16 cellular contexts compared by ENCODE assay signal in the genomic region with DNA sequence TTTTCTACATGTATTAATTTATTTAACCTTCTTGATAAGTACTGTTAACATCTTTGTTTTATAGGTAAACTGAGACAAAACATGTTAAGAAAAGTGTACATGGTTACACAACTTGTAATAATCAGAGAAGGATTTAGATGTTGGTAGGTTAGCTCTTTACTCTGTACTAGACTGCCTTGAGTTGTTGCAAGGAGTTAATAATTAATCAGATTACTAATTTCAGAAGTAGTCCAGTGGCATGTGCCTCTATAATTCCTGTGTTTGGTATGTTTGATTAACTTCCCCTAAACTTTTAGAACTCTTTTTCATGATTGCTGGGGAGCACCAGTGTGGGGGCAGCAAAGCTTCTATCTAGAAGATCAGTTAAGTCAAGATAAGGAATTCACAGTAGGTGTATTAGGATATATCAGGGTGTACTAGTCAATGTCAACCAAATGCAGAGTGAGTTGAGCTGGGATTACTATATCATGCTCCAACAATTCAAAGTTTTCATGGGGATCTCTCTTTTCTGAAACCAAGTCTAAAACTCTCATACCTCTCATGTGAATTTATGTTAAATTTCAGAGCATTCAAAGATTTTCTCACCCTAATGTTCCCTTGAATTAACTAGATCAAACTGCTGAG.
A peak's percentile ranks its signal among the peaks of the same experiment; 100 is the strongest.
DNase-seq lines count a peak whose midpoint lies in the region; ATAC-seq, FAIRE-seq and TF ChIP-seq lines count a peak whose summit lies in the region.
"Had no signal": no experiment of that assay in that cellular context is flagged by ENCODE, and none has a peak within 500 bp of the region (broad histone marks: within the 10 kb centered on the region; RNA-seq: fewer than 3 reads in every experiment).

No MANE protein-coding gene starts in this region.

- H3K4me3 Mint-ChIP-seq in progenitor cell of endocrine pancreas (ENCODE audit: low read depth): no peak overlapping the region

- DNase-seq in GM18507 (ENCODE audit: extremely low spot score, insufficient read length, low read depth) (peak; percentile 26), HuH-7.5 (ENCODE audit: low spot score) (no peak), progenitor cell of endocrine pancreas (ENCODE audit: low spot score, unreplicated experiment) (no peak)
- no peak for DNase-seq in activated CD8-positive, alpha-beta memory T cell treated with anti-CD3 and anti-CD28 coated beads, Interleukin-2, amount 50 U/mL, for 48 hours
- no peak for DNase-seq in stimulated activated CD4-positive, alpha-beta T cell treated with anti-CD3 and anti-CD28 coated beads, Interleukin-1b, Interleukin-23, amount 100 ng/mL, for 48 hours
- DNase-seq: activated CD8-positive, alpha-beta memory T cell treated with anti-CD3 and anti-CD28 coated beads, Interleukin-2, amount 50 U/mL, for 4 hours; anterior cingulate cortex; foreskin keratinocyte; left cardiac atrium; NCI-H1048; NCI-H510A had no signal

- no peaks in the 10 kb centered on the region for H4K20me1 ChIP-seq in OCI-LY3 (ENCODE audit: insufficient read depth, low read length)
- H4K20me1 ChIP-seq: BLaER1 had no signal

- H3K36me3 ChIP-seq in OCI-LY3 (replicated peaks; ENCODE audit: low read depth, low read length): no peaks in the 10 kb centered on the region
- H3K36me3 ChIP-seq: BLaER1 had no signal

- H3K9me3 Mint-ChIP-seq in progenitor cell of endocrine pancreas (ENCODE audit: low read depth): no peaks in the 10 kb centered on the region

- H3K4me3 ChIP-seq in OCI-LY3 (ENCODE audit: low read length): peak overlapping the region; percentile 20; the same call in 1 of the 2 replicates
- H3K4me3 ChIP-seq: BLaER1 had no signal

- no peak for TF ChIP-seq CTCF in OCI-LY3 (IDR thresholded peaks at IDR 0.05; ENCODE audit: low read depth, low read length)
- no peak for TF ChIP-seq CTCF in progenitor cell of endocrine pancreas (IDR thresholded peaks at IDR 0.05; ENCODE audit: unreplicated experiment)

- no peak overlapping the region for H2AFZ ChIP-seq in OCI-LY3 (ENCODE audit: low read depth, low read length)

- H3K9ac ChIP-seq in OCI-LY3 (ENCODE audit: low read length): peak overlapping the region; percentile 16; the same call in 1 of the 2 replicates
- H3K9ac ChIP-seq: BLaER1 had no signal

- H3K36me3 Mint-ChIP-seq in progenitor cell of endocrine pancreas (ENCODE audit: insufficient read depth): no peaks in the 10 kb centered on the region

- peak; percentile 73 for FAIRE-seq in GM18507 (lab: Jason Lieb, UNC)
- FAIRE-seq: G401.6 had no signal

- H3K4me2 ChIP-seq in OCI-LY3 (ENCODE audit: low read length): peak overlapping the region; percentile 74
- H3K4me2 ChIP-seq: BLaER1 had no signal

- H3K27me3 ChIP-seq in OCI-LY3 (ENCODE audit: low read depth, low read length): no peaks in the 10 kb centered on the region
- H3K27me3 ChIP-seq: BLaER1 had no signal

- peaks cover 18% of the 10 kb centered on the region for H3K4me1 ChIP-seq in OCI-LY3 (ENCODE audit: low read length)
- H3K4me1 ChIP-seq: foreskin keratinocyte had no signal

- no peaks in the 10 kb centered on the region for H3K9me3 ChIP-seq in OCI-LY3 (ENCODE audit: insufficient read depth, low read length)

- no peaks in the 10 kb centered on the region for H3K79me2 ChIP-seq in OCI-LY3 (ENCODE audit: low read length)

- ATAC-seq in GM19452 (IDR thresholded peaks at IDR 0.05; ENCODE audit: unreplicated experiment) (peak; percentile 93), HG02970 (IDR thresholded peaks at IDR 0.05; ENCODE audit: low FRiP score, unreplicated experiment) (peak; percentile 74)
- ATAC-seq: foreskin keratinocyte, left cardiac atrium had no signal

- H3K27me3 Mint-ChIP-seq in progenitor cell of endocrine pancreas: no peaks in the 10 kb centered on the region

- peaks cover 5% of the 10 kb centered on the region for H3K4me1 Mint-ChIP-seq in progenitor cell of endocrine pancreas (ENCODE audit: low read depth)

- H3K27ac Mint-ChIP-seq in progenitor cell of endocrine pancreas: no peak overlapping the region

- peak overlapping the region; percentile 46 for H3K27ac ChIP-seq in OCI-LY3 (ENCODE audit: low read length)
- H3K27ac ChIP-seq: BLaER1, foreskin keratinocyte had no signal
